Comparison of ENCODE assay signal across 8 cellular contexts in the genomic region with DNA sequence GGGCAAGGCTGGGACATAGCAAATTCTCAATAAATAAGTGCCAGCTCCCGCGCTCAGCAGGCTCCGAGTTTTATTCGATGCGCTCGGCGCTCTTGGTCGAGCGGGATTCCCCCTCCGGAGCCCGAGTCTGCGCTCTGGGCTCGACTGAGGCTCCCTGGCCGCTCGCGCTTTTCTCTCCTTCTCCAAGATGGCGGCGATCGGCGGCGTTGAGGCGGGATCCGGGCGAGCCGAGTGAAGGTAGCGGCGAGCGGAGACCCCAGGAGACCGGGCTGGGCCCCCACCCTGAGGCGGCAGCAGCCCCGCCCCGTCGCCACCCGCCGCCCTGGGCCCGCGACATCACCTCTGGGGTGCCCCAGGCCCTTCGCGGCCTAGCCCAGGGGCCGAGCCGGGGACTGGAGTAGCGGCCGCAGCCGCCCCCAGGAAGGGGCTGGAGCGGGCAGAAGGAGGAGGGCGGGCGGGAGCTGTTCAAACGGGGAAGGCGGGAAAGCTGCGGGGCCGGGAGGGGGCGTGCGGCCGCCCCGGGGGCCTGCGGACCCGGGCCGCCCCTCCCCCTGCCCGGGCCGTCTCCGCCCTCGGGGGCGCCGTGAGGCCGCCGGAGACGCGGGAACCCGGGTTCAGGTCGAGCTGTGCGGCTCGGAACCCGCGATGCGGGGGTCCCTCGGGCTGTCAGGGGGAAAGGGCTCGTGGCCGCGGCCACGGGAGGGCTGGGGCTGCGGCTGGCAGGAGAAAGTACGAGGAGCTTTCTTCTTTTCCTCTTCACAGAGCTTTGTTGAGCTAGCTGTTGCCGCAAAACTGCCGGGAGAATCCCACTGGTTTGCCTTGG.
DNase-seq lines count a peak whose midpoint lies in the region; ATAC-seq and TF ChIP-seq lines count a peak whose summit lies in the region.

A gene with protein sequence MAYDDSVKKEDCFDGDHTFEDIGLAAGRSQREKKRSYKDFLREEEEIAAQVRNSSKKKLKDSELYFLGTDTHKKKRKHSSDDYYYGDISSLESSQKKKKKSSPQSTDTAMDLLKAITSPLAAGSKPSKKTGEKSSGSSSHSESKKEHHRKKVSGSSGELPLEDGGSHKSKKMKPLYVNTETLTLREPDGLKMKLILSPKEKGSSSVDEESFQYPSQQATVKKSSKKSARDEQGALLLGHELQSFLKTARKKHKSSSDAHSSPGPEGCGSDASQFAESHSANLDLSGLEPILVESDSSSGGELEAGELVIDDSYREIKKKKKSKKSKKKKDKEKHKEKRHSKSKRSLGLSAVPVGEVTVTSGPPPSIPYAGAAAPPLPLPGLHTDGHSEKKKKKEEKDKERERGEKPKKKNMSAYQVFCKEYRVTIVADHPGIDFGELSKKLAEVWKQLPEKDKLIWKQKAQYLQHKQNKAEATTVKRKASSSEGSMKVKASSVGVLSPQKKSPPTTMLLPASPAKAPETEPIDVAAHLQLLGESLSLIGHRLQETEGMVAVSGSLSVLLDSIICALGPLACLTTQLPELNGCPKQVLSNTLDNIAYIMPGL (plus strand): TSS at position 173 of the 823 bp plus-strand sequence. CDS start 4,898 bp downstream, outside the sequence.

- peak within 1 kb of the TSS; percentile 82 for H3K4me3 ChIP-seq in AG10803 (ENCODE audit: low read length)

- peak; percentile 89 for DNase-seq in AG10803 (ENCODE audit: low read depth)
- peak; percentile 59 to 86 for DNase-seq in NCI-H446 (lab: John Stamatoyannopoulos, UW)
- peak; percentile 85 for DNase-seq in activated CD4-positive, CD25-positive, alpha-beta regulatory T cell treated with anti-CD3 and anti-CD28 coated beads, Interleukin-2, amount 50 U/mL, for 72 hours
- peak; percentile 88 for DNase-seq in cerebellar cortex (ENCODE audit: low spot score)
- DNase-seq in islet precursor cell: peak; percentile 90
- DNase-seq in stimulated activated CD4-positive, alpha-beta T cell treated with anti-CD3 and anti-CD28 coated beads, Interleukin-12 subunit alpha, Interleukin-12 subunit beta, amount 100 ng/mL, for 4 hours: peak; percentile 83

- ATAC-seq in GM18909 (IDR thresholded peaks at IDR 0.05; ENCODE audit: poor library complexity, unreplicated experiment): peak; percentile 88
- ATAC-seq in HG03159 (IDR thresholded peaks at IDR 0.05; ENCODE audit: unreplicated experiment): peak; percentile 89

- no peak for TF ChIP-seq CTCF in AG10803 (conservative IDR thresholded peaks at IDR 0.05; ENCODE audit: low read length)

Comparison
In these comparisons a context has a peak if more than half of its experiments do, and no peak if none do; other contexts are left out.
1. Peak in every context shown above with its lines: DNase-seq, ATAC-seq and H3K4me3 ChIP-seq.